14 cellular contexts compared by ENCODE assay signal in the genomic region with DNA sequence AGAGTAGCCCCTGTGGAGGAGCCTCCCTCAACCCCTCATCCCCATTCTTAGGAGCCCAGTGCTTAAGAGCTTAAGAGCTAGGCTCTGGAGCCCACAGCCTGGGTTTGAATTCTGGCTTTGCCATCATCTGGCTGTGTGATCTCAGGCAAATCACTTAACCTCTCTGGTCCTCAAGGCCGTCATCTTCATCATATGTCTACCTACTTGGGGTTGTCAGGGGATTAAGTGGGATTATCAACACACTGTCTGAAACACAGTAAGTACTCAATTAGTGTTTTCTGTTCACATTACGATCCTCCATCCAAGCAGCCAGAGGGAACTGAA. TPM values are rescaled to one million over a fixed set of nuclear protein-coding genes. Genes with fewer than 3 reads are reported as not detected.
A peak's percentile ranks its signal among the peaks of the same experiment; 100 is the strongest.
DNase-seq lines count a peak whose midpoint lies in the region; ATAC-seq, FAIRE-seq and TF ChIP-seq lines count a peak whose summit lies in the region.
"Had no signal": no experiment of that assay in that cellular context is flagged by ENCODE, and none has a peak within 500 bp of the region (broad histone marks: within the 10 kb centered on the region; RNA-seq: fewer than 3 reads in every experiment).

No MANE protein-coding gene starts in this region.

- H3K4me1 Mint-ChIP-seq in activated naive CD8-positive, alpha-beta T cell (ENCODE audit: low read depth): peaks cover 70% of the 10 kb centered on the region
- H3K4me1 Mint-ChIP-seq in activated naive CD8-positive, alpha-beta T cell treated with anti-CD3 and anti-CD28 coated beads, Interleukin-2, amount 50 U/mL, for 24 hours: peaks cover 51% of the 10 kb centered on the region
- peaks cover 50% of the 10 kb centered on the region for H3K4me1 Mint-ChIP-seq in WTC11

- intact Hi-C loops in HepG2 (cut with micrococcal nuclease; ENCODE audit: unreplicated experiment): no loop called here
- intact Hi-C loops in posterior cingulate gyrus (cut with DNase I): no loop called here
- intact Hi-C loops in uterus (cut with DNase I; ENCODE audit: low total_unique reads): no loop called here

- peak overlapping the region; percentile 50 for H3K27ac Mint-ChIP-seq in activated naive CD8-positive, alpha-beta T cell
- H3K27ac Mint-ChIP-seq in activated naive CD8-positive, alpha-beta T cell treated with anti-CD3 and anti-CD28 coated beads, Interleukin-2, amount 50 U/mL, for 24 hours: no peak overlapping the region
- peak overlapping the region; percentile 59; the same call in 1 of the 2 replicates for H3K27ac Mint-ChIP-seq in WTC11
- H3K27ac Mint-ChIP-seq: activated naive CD4-positive, alpha-beta T cell treated with anti-CD3 and anti-CD28 coated beads, Interleukin-2, amount 50 U/mL, for 24 hours had no signal

- H4K20me1 ChIP-seq in HepG2 (ENCODE audit: insufficient read depth, low read length): peaks cover 58% of the 10 kb centered on the region; the same call in 1 of the 2 replicates

- H3K9me3 ChIP-seq in HepG2 (ENCODE audit: low read length): no peaks in the 10 kb centered on the region
- no peaks in the 10 kb centered on the region for H3K9me3 ChIP-seq in stomach smooth muscle (ENCODE audit: control insufficient read depth in 2 of 2, low read length in 2 of 2)
- H3K9me3 ChIP-seq in uterus: no peaks in the 10 kb centered on the region
- H3K9me3 ChIP-seq in tibial nerve: no peaks in the 10 kb centered on the region
- H3K9me3 ChIP-seq: neutrophil had no signal

- no peak for DNase-seq in activated naive CD8-positive, alpha-beta T cell treated with anti-CD3 and anti-CD28 coated beads, Interleukin-2, amount 50 U/mL, for 24 hours
- DNase-seq in WTC11 (ENCODE audit: low spot score) (no peak), HepG2 (ENCODE audit: low spot score) (no peak), posterior cingulate gyrus (no peak), uterus (no peak), tibial nerve (ENCODE audit: low spot score in 2 of 2) (no peak)
- DNase-seq: NCI-H2171 had no signal

- WGBS in HepG2 (ENCODE audit: low lambda C conversion rate): 89% methylated on average over 2 of the region's 2 CpGs
- 84% methylated on average over 2 of the region's 2 CpGs for WGBS in tibial nerve, 2 donors

- TF ChIP-seq CTCF in WTC11 (IDR thresholded peaks at IDR 0.05) (no peak), HepG2 (CRISPR knock-in tag; IDR thresholded peaks at IDR 0.05) (no peak), uterus (IDR thresholded peaks at IDR 0.05) (no peak), tibial nerve (IDR thresholded peaks at IDR 0.05) (no peak)

- FAIRE-seq in HepG2 (lab: Jason Lieb, UNC): no peak

- in situ Hi-C loops in HepG2 (cut with HindIII; ENCODE audit: extremely low pct_ligation_motif_present, low pct_unique_long_range_greater_than_20kb): no loop called here

- H3K27me3 ChIP-seq in HepG2 (ENCODE audit: control insufficient read depth in 1 of 2, insufficient read depth in 2 of 2, low read length in 2 of 2) (no peaks in the 10 kb centered on the region), stomach smooth muscle (ENCODE audit: control insufficient read depth in 1 of 2, insufficient read depth in 2 of 2, low read length in 2 of 2) (no peaks in the 10 kb centered on the region), uterus (no peaks in the 10 kb centered on the region), tibial nerve (no peaks in the 10 kb centered on the region)
- H3K27me3 ChIP-seq: neutrophil had no signal

- peaks cover 10 to 39% of the 10 kb centered on the region in 2 experiments for H3K36me3 ChIP-seq in HepG2 (replicated peaks in 1 of 2; ENCODE audit: control insufficient read depth in 1 of 2, insufficient read depth in 2 of 2, low read length in 2 of 2)
- H3K36me3 ChIP-seq in stomach smooth muscle (ENCODE audit: control insufficient read depth in 2 of 2, insufficient read depth in 2 of 2, low read length in 2 of 2): peaks cover 0 to 4% of the 10 kb centered on the region in 2 donors
- no peaks in the 10 kb centered on the region for H3K36me3 ChIP-seq in uterus
- peaks cover 0 to 13% (median 0%) of the 10 kb centered on the region in 3 donors for H3K36me3 ChIP-seq in tibial nerve
- H3K36me3 ChIP-seq: neutrophil had no signal

- H3K4me1 ChIP-seq in HepG2 (ENCODE audit: insufficient read depth, low read length) (peaks cover 87% of the 10 kb centered on the region), stomach smooth muscle (ENCODE audit: control insufficient read depth, insufficient read depth, low read length) (peaks cover 43% of the 10 kb centered on the region), uterus (peaks cover 0 to 18% of the 10 kb centered on the region in 2 donors), tibial nerve (peaks cover 0 to 86% (median 36%) of the 10 kb centered on the region in 4 donors)

- peaks cover 2% of the 10 kb centered on the region for H3K36me3 Mint-ChIP-seq in activated naive CD8-positive, alpha-beta T cell
- peaks cover 24% of the 10 kb centered on the region for H3K36me3 Mint-ChIP-seq in activated naive CD8-positive, alpha-beta T cell treated with anti-CD3 and anti-CD28 coated beads, Interleukin-2, amount 50 U/mL, for 24 hours (ENCODE audit: low read depth)
- peaks cover 24% of the 10 kb centered on the region for H3K36me3 Mint-ChIP-seq in WTC11

- H3K27ac ChIP-seq in HepG2 (ENCODE audit: extremely low read length, insufficient read depth, low read length) (peak overlapping the region; percentile 75), stomach smooth muscle (ENCODE audit: low read length) (peak overlapping the region; percentile 71), uterus (peak overlapping the region in 1 of 2 donors; percentile 48), tibial nerve (peak overlapping the region in 2 of 4 donors; percentile 16 to 52)
- H3K27ac ChIP-seq: neutrophil, SK-N-MC had no signal

- TF ChIP-seq EP300 in HepG2 (IDR thresholded peaks at IDR 0.05; ENCODE audit: low read depth in 2 of 2, low read length in 2 of 2): no peak
- no peak for TF ChIP-seq EP300 in HepG2 (CRISPR knock-in tag; IDR thresholded peaks at IDR 0.05; ENCODE audit: borderline replicate concordance)
- TF ChIP-seq EP300 in tibial nerve (IDR thresholded peaks at IDR 0.05): no peak

- H3K9me3 Mint-ChIP-seq in activated naive CD8-positive, alpha-beta T cell (ENCODE audit: low read depth): no peaks in the 10 kb centered on the region
- H3K9me3 Mint-ChIP-seq in activated naive CD8-positive, alpha-beta T cell treated with anti-CD3 and anti-CD28 coated beads, Interleukin-2, amount 50 U/mL, for 24 hours: no peaks in the 10 kb centered on the region
- H3K9me3 Mint-ChIP-seq in WTC11: no peaks in the 10 kb centered on the region
- H3K9me3 Mint-ChIP-seq: activated naive CD4-positive, alpha-beta T cell treated with anti-CD3 and anti-CD28 coated beads, Interleukin-2, amount 50 U/mL, for 24 hours had no signal

- H3K4me3 ChIP-seq in HepG2 (replicated peaks in 1 of 3; ENCODE audit: insufficient read depth in 1 of 3, low read depth in 2 of 3, low read length in 3 of 3): peak overlapping the region in 1 of 3 experiments; percentile 1; a peak in 2 of 6 replicates
- H3K4me3 ChIP-seq in stomach smooth muscle (ENCODE audit: low read length in 2 of 2): peak overlapping the region in 1 of 2 donors; percentile 8
- no peak overlapping the region for H3K4me3 ChIP-seq in uterus
- no peak overlapping the region for H3K4me3 ChIP-seq in tibial nerve
- H3K4me3 ChIP-seq: SK-N-MC, smooth muscle cell had no signal

- no peak overlapping the region for H3K4me3 Mint-ChIP-seq in activated naive CD8-positive, alpha-beta T cell
- no peak overlapping the region for H3K4me3 Mint-ChIP-seq in activated naive CD8-positive, alpha-beta T cell treated with anti-CD3 and anti-CD28 coated beads, Interleukin-2, amount 50 U/mL, for 24 hours
- H3K4me3 Mint-ChIP-seq in WTC11: no peak overlapping the region

- POLR2A ChIA-PET in WTC11 (lab: Charles Lee) (interaction anchor here (1.6 kb wide), 1 partner anchor 19 kb away, joined by 4 read pairs; no protein-coding TSS in a partner anchor), HepG2 (lab: Yijun Ruan, JAX) (interaction anchor here (1.4 kb wide), 1 partner anchor 17 kb away, joined by 4 read pairs; no protein-coding TSS in a partner anchor)

- TF ChIP-seq POLR2A in HepG2 (IDR thresholded peaks at IDR 0.05; ENCODE audit: insufficient read depth in 1 of 2, low read depth in 2 of 2, low read length in 2 of 2) (no peak), uterus (IDR thresholded peaks at IDR 0.05) (no peak), tibial nerve (IDR thresholded peaks at IDR 0.05) (no peak)

- H2AFZ ChIP-seq in HepG2 (ENCODE audit: low read length): no peak overlapping the region

- no TSS peak for BruUV-seq in HepG2 (replicated peaks; lab: Mats Ljungman, UMichigan)

- H3K9ac ChIP-seq in HepG2 (ENCODE audit: insufficient read depth, low read depth, low read length) (no peak overlapping the region), stomach smooth muscle (ENCODE audit: low read length in 2 of 2) (peak overlapping the region; percentile 47 to 64)

- CTCF ChIA-PET in WTC11 (lab: Charles Lee) (interaction anchor here (1.0 kb wide), 2 partner anchors 17 to 51 kb away, joined by 3 to 4 read pairs; no protein-coding TSS in a partner anchor), HepG2 (lab: Yijun Ruan, JAX; ENCODE audit: low intra/inter-chr PET ratio, low total read pairs) (no interaction called here)

- no peak for ATAC-seq in activated naive CD8-positive, alpha-beta T cell treated with anti-CD3 and anti-CD28 coated beads, Interleukin-2, amount 50 U/mL, for 24 hours
- no peak for ATAC-seq in WTC11
- no peak for ATAC-seq in HepG2
- ATAC-seq: left lobe of liver had no signal

- H3K27me3 Mint-ChIP-seq in activated naive CD8-positive, alpha-beta T cell: no peaks in the 10 kb centered on the region
- no peaks in the 10 kb centered on the region for H3K27me3 Mint-ChIP-seq in activated naive CD8-positive, alpha-beta T cell treated with anti-CD3 and anti-CD28 coated beads, Interleukin-2, amount 50 U/mL, for 24 hours
- H3K27me3 Mint-ChIP-seq in WTC11 (ENCODE audit: low read depth): no peaks in the 10 kb centered on the region
- H3K27me3 Mint-ChIP-seq: activated naive CD4-positive, alpha-beta T cell treated with anti-CD3 and anti-CD28 coated beads, Interleukin-2, amount 50 U/mL, for 24 hours had no signal

- peak overlapping the region; percentile 48 for H3K4me2 ChIP-seq in HepG2 (ENCODE audit: low read depth, low read length)
- H3K4me2 ChIP-seq: smooth muscle cell had no signal

- no peak for TF ChIP-seq RAD21 in HepG2 (CRISPR knock-in tag; IDR thresholded peaks at IDR 0.05)

- peaks cover 86% of the 10 kb centered on the region for H3K79me2 ChIP-seq in HepG2 (ENCODE audit: insufficient read depth, low read length)

RNA-seq across cellular contexts. Expression of gene SREBF1, which starts 4.8 kb away (rescaled TPM):
- total RNA-seq in WTC11 (2021): 72.3 to 93.7 TPM (median 76.7 TPM) in 3 replicates
- total RNA-seq in HepG2 (2016; rRNA removed; fragmentation: Illumina TruSeq; extraction: Trizol): 12.6 and 34.3 TPM in 2 replicates
- 17.8 and 21.9 TPM in 2 replicates for total RNA-seq in HepG2 (2016; cell fraction: cytosol; rRNA removed; fragmentation: Illumina TruSeq; extraction: Trizol; ENCODE audit: low read depth)
- total RNA-seq in HepG2 (2016; cell fraction: insoluble cytoplasmic fraction; rRNA removed; fragmentation: Illumina TruSeq; extraction: Trizol): 11.7 and 40.3 TPM in 2 replicates
- 12.6 and 16.8 TPM in 2 replicates for total RNA-seq in HepG2 (2016; cell fraction: membrane; rRNA removed; fragmentation: Illumina TruSeq; extraction: Trizol)
- 53.2 and 57.7 TPM in 2 replicates for total RNA-seq in HepG2 (2016; cell fraction: nucleus; rRNA removed; fragmentation: Illumina TruSeq; extraction: Trizol)
- polyA plus RNA-seq in HepG2 (2011; rRNA removed): 38.0 and 57.5 TPM in 2 replicates
- polyA plus RNA-seq in HepG2 (2011; cell fraction: cytosol; rRNA removed): 16.6 and 23.2 TPM in 2 replicates
- 385 and 409 TPM in 2 replicates for polyA plus RNA-seq in HepG2 (2011; cell fraction: nucleus; rRNA removed)
- 60.2 and 60.8 TPM in 2 replicates for polyA plus RNA-seq in HepG2 (2012)
- polyA plus RNA-seq in HepG2 (2016; cell fraction: cytosol; fragmentation: Illumina TruSeq; extraction: Trizol; ENCODE audit: low read depth): 3.6 and 4.8 TPM in 2 replicates
- 11.3 and 14.1 TPM in 2 replicates for polyA plus RNA-seq in HepG2 (2016; cell fraction: insoluble cytoplasmic fraction; fragmentation: Illumina TruSeq; extraction: Trizol; ENCODE audit: low read depth)
- 7.4 and 8.0 TPM in 2 replicates for polyA plus RNA-seq in HepG2 (2016; cell fraction: membrane; fragmentation: Illumina TruSeq; extraction: Trizol; ENCODE audit: low read depth)
- polyA plus RNA-seq in HepG2 (2016; cell fraction: nucleus; fragmentation: Illumina TruSeq; extraction: Trizol; ENCODE audit: insufficient read depth, low read depth): 156 and 162 TPM in 2 replicates
- 70.2 and 130 TPM in 2 replicates for polyA minus RNA-seq in HepG2 (2011; rRNA and poly(A)+ RNA removed; ENCODE audit: low replicate concordance)
- 35.3 and 56.1 TPM in 2 replicates for polyA minus RNA-seq in HepG2 (2011; cell fraction: cytosol; rRNA and poly(A)+ RNA removed)
- 93.2 and 119 TPM in 2 replicates for polyA minus RNA-seq in HepG2 (2011; cell fraction: nucleus; rRNA and poly(A)+ RNA removed)
- total RNA-seq in uterus: 10 to 100 TPM; 24.8 to 94.6 (median 31.5) TPM
- total RNA-seq in tibial nerve: 100 to 1,000 TPM; 115 to 253 (median 191) TPM
